ENCODE assay signal across 42 cellular contexts in the genomic region with DNA sequence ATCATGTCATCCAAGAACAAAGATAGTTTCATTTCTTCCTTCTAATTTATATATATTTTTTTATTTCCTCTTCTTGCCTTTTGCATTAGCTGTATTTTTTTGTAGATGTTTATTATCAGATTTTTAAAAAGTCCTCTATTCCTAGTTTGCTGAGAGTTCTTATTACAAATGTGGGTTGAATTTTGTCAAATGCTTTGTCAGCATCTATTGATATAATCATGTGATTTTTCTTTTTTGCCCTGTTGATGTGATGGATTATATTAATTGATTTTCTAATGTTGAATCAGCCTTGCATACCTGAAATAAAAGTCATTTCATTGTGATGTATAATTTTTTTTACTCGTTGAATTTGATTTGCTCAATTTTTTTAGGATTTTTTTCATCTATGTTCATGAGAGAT. TPM values are rescaled to one million over a fixed set of nuclear protein-coding genes. Genes with fewer than 3 reads are reported as not detected.
"Had no signal": no experiment of that assay in that cellular context is flagged by ENCODE, and none has a peak within 500 bp of the region (broad histone marks: within the 10 kb centered on the region; RNA-seq: fewer than 3 reads in every experiment).

No MANE protein-coding gene starts in this region.

- H3K36me3 Mint-ChIP-seq: activated naive CD4-positive, alpha-beta T cell treated with anti-CD3 and anti-CD28 coated beads, Interleukin-2, amount 10 ng/mL, durations not matched to agents 7 days and 5 days; activated naive CD4-positive, alpha-beta T cell treated with anti-CD3 and anti-CD28 coated beads, Interleukin-2, amount 50 U/mL, for 72 hours; activated naive CD8-positive, alpha-beta T cell; activated naive CD8-positive, alpha-beta T cell treated with anti-CD3 and anti-CD28 coated beads, Interleukin-2, amount 10 ng/mL, durations not matched to agents 7 days and 5 days; brain had no signal

- H3K27ac Mint-ChIP-seq: activated naive CD4-positive, alpha-beta T cell treated with anti-CD3 and anti-CD28 coated beads for 36 hours; activated naive CD4-positive, alpha-beta T cell treated with anti-CD3 and anti-CD28 coated beads, Interleukin-2, amount 10 ng/mL, durations not matched to agents 7 days and 5 days; activated naive CD4-positive, alpha-beta T cell treated with anti-CD3 and anti-CD28 coated beads, Interleukin-2, amount 50 U/mL, for 24 hours; activated naive CD4-positive, alpha-beta T cell treated with anti-CD3 and anti-CD28 coated beads, Interleukin-2, amount 50 U/mL, for 72 hours; activated naive CD8-positive, alpha-beta T cell; activated naive CD8-positive, alpha-beta T cell treated with anti-CD3 and anti-CD28 coated beads for 36 hours; activated naive CD8-positive, alpha-beta T cell treated with anti-CD3 and anti-CD28 coated beads, Interleukin-2, amount 10 ng/mL, durations not matched to agents 7 days and 5 days; activated naive CD8-positive, alpha-beta T cell treated with anti-CD3 and anti-CD28 coated beads, Interleukin-2, amount 50 U/mL, for 24 hours; activated T-cell treated with anti-CD3 and anti-CD28 coated beads, Interleukin-2, amount 50 U/mL, for 72 hours; activated T-helper 1 cell treated with anti-CD3 and anti-CD28 coated beads, Interleukin-12 subunit alpha, Interleukin-12 subunit beta, Interleukin-2, Interleukin-4 antibody, amounts not matched to agents 30 ng/mL and 10 ng/mL and 1 ng/mL, durations not matched to agents 14 hours and 24 hours and 36 hours; activated T-helper 17 cell treated with anti-CD3 and anti-CD28 coated beads, Interleukin-2, amount 50 U/mL, for 72 hours; activated T-helper 2 cell treated with anti-CD3 and anti-CD28 coated beads, Interferon-gamma antibody, Interleukin-2, Interleukin-4, amounts not matched to agents 10 μg/mL and 5 μg/mL and 100 μg/mL, durations not matched to agents 14 hours and 24 hours and 36 hours; brain had no signal

- H3K27me3 ChIP-seq: adrenal gland, ascending aorta, body of pancreas, brain microvascular endothelial cell, breast epithelium, cardiac muscle cell, colonic mucosa had no signal

- H3K36me3 ChIP-seq: adrenal gland, ascending aorta, brain microvascular endothelial cell, breast epithelium, cardiac muscle cell, colonic mucosa had no signal

- H3K4me1 ChIP-seq: adrenal gland, ascending aorta, body of pancreas, breast epithelium, colonic mucosa had no signal

- H3K27ac ChIP-seq: adrenal gland, ascending aorta, body of pancreas, brain microvascular endothelial cell, breast epithelium, cardiac muscle cell, colonic mucosa had no signal

- H3K4me3 ChIP-seq: adrenal gland, ascending aorta, body of pancreas, breast epithelium, cardiac muscle cell, colonic mucosa had no signal

- H3K9me3 ChIP-seq: adrenal gland, ascending aorta, body of pancreas, colonic mucosa had no signal

- H3K9me3 Mint-ChIP-seq: activated naive CD4-positive, alpha-beta T cell treated with anti-CD3 and anti-CD28 coated beads, Interleukin-2, amount 10 ng/mL, durations not matched to agents 7 days and 5 days; activated naive CD8-positive, alpha-beta T cell treated with anti-CD3 and anti-CD28 coated beads, Interleukin-2, amount 50 U/mL, for 24 hours; activated T-helper 1 cell treated with anti-CD3 and anti-CD28 coated beads, Interleukin-12 subunit alpha, Interleukin-12 subunit beta, Interleukin-2, Interleukin-4 antibody, amounts not matched to agents 30 ng/mL and 10 ng/mL and 1 ng/mL, durations not matched to agents 14 hours and 24 hours and 36 hours; activated T-helper 2 cell treated with anti-CD3 and anti-CD28 coated beads, Interferon-gamma antibody, Interleukin-2, Interleukin-4, amounts not matched to agents 10 μg/mL and 5 μg/mL and 100 μg/mL, durations not matched to agents 14 hours and 24 hours and 36 hours had no signal

- H3K4me3 Mint-ChIP-seq: activated naive CD4-positive, alpha-beta T cell treated with anti-CD3 and anti-CD28 coated beads for 36 hours; activated naive CD4-positive, alpha-beta T cell treated with anti-CD3 and anti-CD28 coated beads, Interleukin-2, amount 10 ng/mL, durations not matched to agents 7 days and 5 days; activated naive CD4-positive, alpha-beta T cell treated with anti-CD3 and anti-CD28 coated beads, Interleukin-2, amount 50 U/mL, for 24 hours; activated naive CD8-positive, alpha-beta T cell; activated naive CD8-positive, alpha-beta T cell treated with anti-CD3 and anti-CD28 coated beads for 36 hours; activated naive CD8-positive, alpha-beta T cell treated with anti-CD3 and anti-CD28 coated beads, Interleukin-2, amount 10 ng/mL, durations not matched to agents 7 days and 5 days; activated naive CD8-positive, alpha-beta T cell treated with anti-CD3 and anti-CD28 coated beads, Interleukin-2, amount 50 U/mL, for 24 hours; activated T-cell treated with anti-CD3 and anti-CD28 coated beads, Interleukin-2, amount 50 U/mL, for 72 hours; activated T-helper 1 cell treated with anti-CD3 and anti-CD28 coated beads, Interleukin-12 subunit alpha, Interleukin-12 subunit beta, Interleukin-2, Interleukin-4 antibody, amounts not matched to agents 30 ng/mL and 10 ng/mL and 1 ng/mL, durations not matched to agents 14 hours and 24 hours and 36 hours; activated T-helper 17 cell treated with anti-CD3 and anti-CD28 coated beads, Interleukin-2, amount 50 U/mL, for 72 hours; brain; central memory CD8-positive, alpha-beta T cell had no signal

- H3K27me3 Mint-ChIP-seq: activated naive CD4-positive, alpha-beta T cell treated with anti-CD3 and anti-CD28 coated beads, Interleukin-2, amount 10 ng/mL, durations not matched to agents 7 days and 5 days had no signal

- DNase-seq: activated effector memory CD4-positive, alpha-beta T cell treated with anti-CD3 and anti-CD28 coated beads, Interleukin-2, amount 50 U/mL, for 16 hours; activated effector memory CD4-positive, alpha-beta T cell treated with Interleukin-2 at 50 U/mL for 16 hours; activated gamma-delta T cell; activated gamma-delta T cell treated with Interleukin-2 at 50 U/mL for 16 hours; activated naive CD4-positive, alpha-beta T cell; activated naive CD4-positive, alpha-beta T cell treated with anti-CD3 and anti-CD28 coated beads for 36 hours; activated naive CD4-positive, alpha-beta T cell treated with anti-CD3 and anti-CD28 coated beads, Interleukin-2, amount 10 ng/mL, durations not matched to agents 7 days and 5 days; activated naive CD4-positive, alpha-beta T cell treated with anti-CD3 and anti-CD28 coated beads, Interleukin-2, amount 50 U/mL, for 16 hours; activated naive CD4-positive, alpha-beta T cell treated with Interleukin-2 at 50 U/mL for 16 hours; activated naive CD8-positive, alpha-beta T cell treated with anti-CD3 and anti-CD28 coated beads for 36 hours; activated naive CD8-positive, alpha-beta T cell treated with anti-CD3 and anti-CD28 coated beads, Interleukin-2, amount 10 ng/mL, durations not matched to agents 7 days and 5 days; activated naive CD8-positive, alpha-beta T cell treated with anti-CD3 and anti-CD28 coated beads, Interleukin-2, amount 50 U/mL, for 24 hours; activated T-cell treated with anti-CD3 and anti-CD28 coated beads, Interleukin-2, amount 50 U/mL, for 48 hours; activated T-cell treated with anti-CD3 and anti-CD28 coated beads, Interleukin-2, amount 50 U/mL, for 72 hours; adrenal gland; amniotic stem cell; amygdala; anterior cingulate cortex; aorta; body of pancreas; brain microvascular endothelial cell; caudate nucleus; central memory CD4-positive, alpha-beta T cell; cerebellar nuclear complex; colonic mucosa had no signal

- FAIRE-seq: astrocyte, bronchial epithelial cell, colon had no signal

- H3K4me1 Mint-ChIP-seq: activated naive CD4-positive, alpha-beta T cell treated with anti-CD3 and anti-CD28 coated beads, Interleukin-2, amount 10 ng/mL, durations not matched to agents 7 days and 5 days; activated naive CD4-positive, alpha-beta T cell treated with anti-CD3 and anti-CD28 coated beads, Interleukin-2, amount 50 U/mL, for 24 hours; activated naive CD8-positive, alpha-beta T cell treated with anti-CD3 and anti-CD28 coated beads for 36 hours; activated naive CD8-positive, alpha-beta T cell treated with anti-CD3 and anti-CD28 coated beads, Interleukin-2, amount 10 ng/mL, durations not matched to agents 7 days and 5 days; activated naive CD8-positive, alpha-beta T cell treated with anti-CD3 and anti-CD28 coated beads, Interleukin-2, amount 50 U/mL, for 24 hours; activated T-helper 17 cell treated with anti-CD3 and anti-CD28 coated beads, Interleukin-2, amount 50 U/mL, for 72 hours; brain; central memory CD8-positive, alpha-beta T cell had no signal

- ATAC-seq: activated naive CD4-positive, alpha-beta T cell treated with anti-CD3 and anti-CD28 coated beads, Interleukin-2, amount 50 U/mL, for 72 hours; activated naive CD8-positive, alpha-beta T cell treated with anti-CD3 and anti-CD28 coated beads, Interleukin-2, amount 50 U/mL, for 24 hours; activated T-cell treated with anti-CD3 and anti-CD28 coated beads, Interleukin-2, amount 50 U/mL, for 72 hours; activated T-helper 17 cell treated with anti-CD3 and anti-CD28 coated beads, Interleukin-2, amount 50 U/mL, for 72 hours; body of pancreas had no signal

RNA-seq across cellular contexts. Expression of a gene that starts 46.9 kb away (rescaled TPM):
- total RNA-seq: activated naive CD4-positive, alpha-beta T cell treated with anti-CD3 and anti-CD28 coated beads for 36 hours; activated naive CD4-positive, alpha-beta T cell treated with anti-CD3 and anti-CD28 coated beads, Interleukin-2, amount 50 U/mL, for 72 hours; activated naive CD8-positive, alpha-beta T cell treated with anti-CD3 and anti-CD28 coated beads for 36 hours; activated naive CD8-positive, alpha-beta T cell treated with anti-CD3 and anti-CD28 coated beads, Interleukin-2, amount 10 ng/mL, durations not matched to agents 7 days and 5 days; activated T-cell treated with anti-CD3 and anti-CD28 coated beads, Interleukin-2, amount 50 U/mL, for 72 hours; activated T-helper 1 cell treated with anti-CD3 and anti-CD28 coated beads, Interleukin-12 subunit alpha, Interleukin-12 subunit beta, Interleukin-2, Interleukin-4 antibody, amounts not matched to agents 30 ng/mL and 10 ng/mL and 1 ng/mL, durations not matched to agents 14 hours and 24 hours and 36 hours; activated T-helper 17 cell treated with anti-CD3 and anti-CD28 coated beads, Interleukin-2, amount 50 U/mL, for 72 hours; activated T-helper 2 cell treated with anti-CD3 and anti-CD28 coated beads, Interferon-gamma antibody, Interleukin-2, Interleukin-4, amounts not matched to agents 10 μg/mL and 5 μg/mL and 100 μg/mL, durations not matched to agents 14 hours and 24 hours and 36 hours; adrenal gland; aorta; ascending aorta; astrocyte; body of pancreas; breast epithelium; bronchial epithelial cell; cardiac muscle cell; cerebellum; chondrocyte; colonic mucosa had no signal
- polyA plus RNA-seq: adipose tissue, adrenal gland, aorta, cardiac muscle cell had no signal
